9 cellular contexts compared by ENCODE assay signal in the genomic region with DNA sequence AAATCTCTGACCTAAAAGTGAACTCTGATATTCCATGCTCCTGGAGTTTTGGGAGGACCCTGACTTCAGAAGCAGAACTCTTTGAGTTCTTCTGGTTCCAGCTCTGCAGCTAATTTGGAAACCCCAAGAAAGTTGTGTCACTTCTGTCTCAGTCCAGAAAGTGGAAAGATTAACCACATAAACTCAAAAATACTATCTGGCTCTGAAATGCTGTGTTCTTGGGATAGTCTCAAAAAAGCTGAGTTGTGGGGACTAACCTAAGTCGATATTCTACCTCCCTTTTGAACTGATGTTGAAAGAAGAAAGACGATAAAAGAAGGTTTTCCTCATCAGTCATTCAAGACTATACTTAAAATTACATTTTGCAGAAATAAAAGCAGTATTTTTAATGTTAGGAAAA. TPM values are rescaled to one million over a fixed set of nuclear protein-coding genes. Genes with fewer than 3 reads are reported as not detected.
DNase-seq lines count a peak whose midpoint lies in the region; ATAC-seq, FAIRE-seq and TF ChIP-seq lines count a peak whose summit lies in the region.
"Had no signal": no experiment of that assay in that cellular context is flagged by ENCODE, and none has a peak within 500 bp of the region (broad histone marks: within the 10 kb centered on the region; RNA-seq: fewer than 3 reads in every experiment).

No MANE protein-coding gene starts in this region.

- intact Hi-C loops in heart left ventricle (cut with DNase I) (loop anchor here in 1 of 10 donors (5.0 kb wide), 1 partner anchor 42 kb away; no protein-coding TSS in a partner anchor), cardiac septum (cut with DNase I) (no loop called here), transverse colon (cut with DNase I; ENCODE audit: low total_unique reads) (no loop called here)

- peaks cover 34% of the 10 kb centered on the region for H3K4me1 Mint-ChIP-seq in astrocyte (ENCODE audit: low read depth, unreplicated experiment)

- peaks cover 5% of the 10 kb centered on the region for H3K36me3 Mint-ChIP-seq in astrocyte (ENCODE audit: low read depth, unreplicated experiment)

- 48 to 56% (median 51%) methylated on average over 2 of the region's 2 CpGs for WGBS in heart left ventricle, 4 donors
- 42 to 55% methylated on average over 2 of the region's 2 CpGs for WGBS in transverse colon (ENCODE audit: low coverage in 1 of 2), 2 donors

- FAIRE-seq in astrocyte (lab: Jason Lieb, UNC): no peak

- H3K27ac ChIP-seq in heart left ventricle (peak overlapping the region in 11 of 12 donors; percentile 73 to 97 (median 91)), astrocyte (ENCODE audit: low read depth, low read length) (no peak overlapping the region), muscle layer of duodenum (ENCODE audit: low read length) (peak overlapping the region; percentile 95), transverse colon (peak overlapping the region; percentile 85 to 89 (median 87))
- H3K27ac ChIP-seq: C4-2B had no signal

- TF ChIP-seq POLR2A in heart left ventricle (IDR thresholded peaks at IDR 0.05): no peak
- TF ChIP-seq POLR2A in transverse colon (IDR thresholded peaks at IDR 0.05): no peak

- H3K4me1 ChIP-seq in heart left ventricle (peaks cover 25 to 99% (median 85%) of the 10 kb centered on the region in 12 donors), astrocyte (ENCODE audit: insufficient read depth, low read length) (peaks cover 24% of the 10 kb centered on the region), muscle layer of duodenum (ENCODE audit: control insufficient read depth in 1 of 2, insufficient read depth in 2 of 2, low read length in 2 of 2) (peaks cover 38 to 85% of the 10 kb centered on the region in 2 donors), transverse colon (peaks cover 51 to 86% (median 57%) of the 10 kb centered on the region in 4 donors)

- peaks cover 2% of the 10 kb centered on the region for H3K79me2 ChIP-seq in astrocyte (ENCODE audit: insufficient read depth, low read length)

- H3K27me3 ChIP-seq in heart left ventricle: no peaks in the 10 kb centered on the region
- H3K27me3 ChIP-seq in astrocyte (ENCODE audit: insufficient read depth, low read length): no peaks in the 10 kb centered on the region
- H3K27me3 ChIP-seq in muscle layer of duodenum (ENCODE audit: low read depth, low read length): no peaks in the 10 kb centered on the region
- H3K27me3 ChIP-seq in transverse colon: no peaks in the 10 kb centered on the region

- H3K4me3 ChIP-seq in heart left ventricle (peak overlapping the region in 7 of 12 donors; percentile 41 to 61 (median 55)), astrocyte (ENCODE audit: insufficient read depth, low read depth, low read length) (no peak overlapping the region), muscle layer of duodenum (ENCODE audit: low read depth in 1 of 2, low read length in 2 of 2) (peak overlapping the region; percentile 49 to 62), transverse colon (no peak overlapping the region)

- H3K4me3 Mint-ChIP-seq in astrocyte (ENCODE audit: unreplicated experiment): peak overlapping the region; percentile 78

- no peaks in the 10 kb centered on the region for H3K36me3 ChIP-seq in heart left ventricle
- H3K36me3 ChIP-seq in astrocyte (ENCODE audit: insufficient read depth, low read length): no peaks in the 10 kb centered on the region
- H3K36me3 ChIP-seq in muscle layer of duodenum (ENCODE audit: control insufficient read depth in 1 of 2, insufficient read depth in 2 of 2, low read length in 2 of 2): no peaks in the 10 kb centered on the region
- no peaks in the 10 kb centered on the region for H3K36me3 ChIP-seq in transverse colon

- ATAC-seq in heart left ventricle (no peak), GM21529 (IDR thresholded peaks at IDR 0.05; ENCODE audit: unreplicated experiment) (no peak), HG03025 (IDR thresholded peaks at IDR 0.05; ENCODE audit: low FRiP score, unreplicated experiment) (no peak)

- peaks cover 8% of the 10 kb centered on the region for H4K20me1 ChIP-seq in astrocyte (ENCODE audit: insufficient read depth, low read length)

- no peak overlapping the region for H3K9ac ChIP-seq in astrocyte (ENCODE audit: low read length)

- H3K4me2 ChIP-seq in astrocyte (ENCODE audit: low read length): no peak overlapping the region

- DNase-seq in heart left ventricle: no peak
- no peak for DNase-seq in cardiac septum (ENCODE audit: low spot score)
- no peak for DNase-seq in astrocyte (ENCODE audit: low read depth)
- DNase-seq in transverse colon: no peak
- no peak for DNase-seq in EL

- peak overlapping the region; percentile 92 for H3K27ac Mint-ChIP-seq in astrocyte (ENCODE audit: unreplicated experiment)

- H2AFZ ChIP-seq in astrocyte (ENCODE audit: low read depth, low read length): no peak overlapping the region

- H3K9me3 Mint-ChIP-seq in astrocyte (ENCODE audit: unreplicated experiment): peaks cover 3% of the 10 kb centered on the region

- peaks cover 4% of the 10 kb centered on the region for H3K27me3 Mint-ChIP-seq in astrocyte (ENCODE audit: low read depth, unreplicated experiment)

- no peak for TF ChIP-seq CTCF in heart left ventricle (IDR thresholded peaks at IDR 0.05)
- TF ChIP-seq CTCF in astrocyte (IDR thresholded peaks at IDR 0.05; ENCODE audit: insufficient read depth, low read depth, low read length): no peak
- no peak for TF ChIP-seq CTCF in transverse colon (IDR thresholded peaks at IDR 0.05)

- TF ChIP-seq EP300 in transverse colon (IDR thresholded peaks at IDR 0.05; ENCODE audit: low read depth): no peak

- in situ Hi-C loops in transverse colon (cut with MboI; ENCODE audit: low pct_ligation_motif_present in 1 of 4, low pct_unique_long_range_greater_than_20kb in 1 of 4, low sequenced_read_pairs in 3 of 4): no loop called here

- no peaks in the 10 kb centered on the region for H3K9me3 ChIP-seq in heart left ventricle
- no peaks in the 10 kb centered on the region for H3K9me3 ChIP-seq in astrocyte (ENCODE audit: insufficient read depth, low read depth, low read length)
- no peaks in the 10 kb centered on the region for H3K9me3 ChIP-seq in muscle layer of duodenum (ENCODE audit: control insufficient read depth in 1 of 2, low read length in 2 of 2)
- H3K9me3 ChIP-seq in transverse colon: no peaks in the 10 kb centered on the region

RNA-seq across cellular contexts. Expression of a gene that starts 59.8 kb away (rescaled TPM):
- total RNA-seq in heart left ventricle (10 to 100 TPM; 11.2 to 33.7 (median 17.8) TPM), cardiac septum (10.5 TPM), astrocyte (10.5 and 10.9 TPM in 2 replicates), transverse colon (10 to 100 TPM; 14.3 to 57.6 (median 23.7) TPM)
- 10 to 100 TPM in 1 of 2 donors, 1 to 10 TPM in 1; 6.2 to 11.9 TPM for polyA plus RNA-seq in heart left ventricle

Comparison
In these comparisons a context has a peak if more than half of its experiments do, and no peak if none do; other contexts are left out.
1. H3K4me3 ChIP-seq: peak in heart left ventricle (7 of 12) and muscle layer of duodenum (2 of 2); none in astrocyte (single experiment) and transverse colon (0 of 4).